Comparison of ENCODE assay signal across 18 cellular contexts in genomic region chr2:150140777-150141176, GRCh38.
"Had no signal": no experiment of that assay in that cellular context is flagged by ENCODE, and none has a peak within 500 bp of the region (broad histone marks: within the 10 kb centered on the region; RNA-seq: fewer than 3 reads in every experiment).

No MANE protein-coding gene starts in this region.

- H3K27ac ChIP-seq: coronary artery, prostate gland, right lobe of liver had no signal

- H3K4me1 Mint-ChIP-seq: activated naive CD8-positive, alpha-beta T cell treated with anti-CD3 and anti-CD28 coated beads, Interleukin-2, amount 50 U/mL, for 24 hours; T-cell had no signal

- H3K36me3 Mint-ChIP-seq: natural killer cell treated with Interleukin-12 subunit alpha and Interleukin-12 subunit beta and Interleukin-15 and Interleukin-18, amount 100 ng/mL, for 72 hours; T-cell; type B pancreatic cell had no signal

- H3K4me1 ChIP-seq: prostate gland, right lobe of liver had no signal

- H3K4me3 ChIP-seq: coronary artery, prostate gland, right lobe of liver had no signal

- H3K27me3 ChIP-seq: right lobe of liver had no signal

- H3K27me3 Mint-ChIP-seq: activated naive CD8-positive, alpha-beta T cell treated with anti-CD3 and anti-CD28 coated beads, Interleukin-2, amount 50 U/mL, for 24 hours; natural killer cell treated with Interleukin-12 subunit alpha and Interleukin-12 subunit beta and Interleukin-15 and Interleukin-18, amount 100 ng/mL, for 72 hours; T-cell; type B pancreatic cell had no signal

- ATAC-seq: activated CD8-positive, alpha-beta T cell treated with anti-CD3 and anti-CD28 coated beads, Interleukin-2, amount 10 ng/mL, durations not matched to agents 7 days and 5 days; activated naive CD8-positive, alpha-beta T cell treated with anti-CD3 and anti-CD28 coated beads, Interleukin-2, amount 50 U/mL, for 24 hours; natural killer cell treated with Interleukin-12 subunit alpha and Interleukin-12 subunit beta and Interleukin-15 and Interleukin-18, amount 100 ng/mL, for 72 hours; right lobe of liver; T-cell had no signal

- DNase-seq: activated CD4-positive, alpha-beta T cell treated with anti-CD3 and anti-CD28 coated beads for 1 hour; activated CD8-positive, alpha-beta T cell treated with anti-CD3 and anti-CD28 coated beads, Interleukin-2, amount 10 ng/mL, durations not matched to agents 7 days and 5 days; activated naive CD4-positive, alpha-beta T cell treated with Interleukin-2 at 50 U/mL for 16 hours; activated naive CD8-positive, alpha-beta T cell treated with anti-CD3 and anti-CD28 coated beads, Interleukin-2, amount 50 U/mL, for 24 hours; central memory CD4-positive, alpha-beta T cell; effector CD8-positive, alpha-beta T cell; erythroblast; left colon; nucleus accumbens; right lobe of liver; stimulated activated CD4-positive, alpha-beta T cell treated with anti-CD3 and anti-CD28 coated beads, Interleukin-12 subunit alpha, Interleukin-12 subunit beta, amount 100 ng/mL, for 4 hours; stimulated activated naive CD4-positive, alpha-beta T cell; T-cell; T1000 had no signal

- H3K36me3 ChIP-seq: prostate gland, right lobe of liver had no signal

- H3K4me3 Mint-ChIP-seq: activated CD8-positive, alpha-beta T cell treated with anti-CD3 and anti-CD28 coated beads, Interleukin-2, amount 10 ng/mL, durations not matched to agents 7 days and 5 days; activated naive CD8-positive, alpha-beta T cell treated with anti-CD3 and anti-CD28 coated beads, Interleukin-2, amount 50 U/mL, for 24 hours; natural killer cell treated with Interleukin-12 subunit alpha and Interleukin-12 subunit beta and Interleukin-15 and Interleukin-18, amount 100 ng/mL, for 72 hours; T-cell; type B pancreatic cell had no signal

- H3K9me3 ChIP-seq: prostate gland, right lobe of liver had no signal

- H3K27ac Mint-ChIP-seq: activated CD8-positive, alpha-beta T cell treated with anti-CD3 and anti-CD28 coated beads, Interleukin-2, amount 10 ng/mL, durations not matched to agents 7 days and 5 days; activated naive CD8-positive, alpha-beta T cell treated with anti-CD3 and anti-CD28 coated beads, Interleukin-2, amount 50 U/mL, for 24 hours; natural killer cell treated with Interleukin-12 subunit alpha and Interleukin-12 subunit beta and Interleukin-15 and Interleukin-18, amount 100 ng/mL, for 72 hours; T-cell; type B pancreatic cell had no signal
